In the genomic region with DNA sequence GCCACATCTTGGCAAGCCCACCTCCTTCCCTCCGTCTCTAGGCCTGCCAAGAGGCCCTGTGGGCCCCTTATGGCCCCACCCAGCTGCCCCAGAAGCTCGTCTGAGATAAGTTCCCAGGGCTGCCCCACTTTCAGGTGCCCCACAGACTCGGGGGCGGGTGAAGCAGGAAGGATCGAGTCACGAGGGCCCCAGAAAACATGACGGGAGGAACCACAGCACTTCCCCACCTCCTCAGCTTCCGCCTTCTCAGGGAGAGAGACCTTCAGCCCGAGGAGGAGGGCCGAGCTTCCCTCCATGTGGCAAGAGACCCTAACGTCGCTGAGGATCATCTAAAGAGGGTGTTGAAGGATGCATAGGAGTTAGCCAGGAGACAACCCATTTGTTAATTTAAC, we compare ENCODE assay signal across 1 cellular context.
TF ChIP-seq lines count a peak whose summit lies in the region.

No MANE protein-coding gene starts in this region.

TF ChIP-seq in liver, 16 proteins besides CTCF, POLR2A, EP300 and RAD21 (continued from another document):
- TF ChIP-seq, protein P1, sequence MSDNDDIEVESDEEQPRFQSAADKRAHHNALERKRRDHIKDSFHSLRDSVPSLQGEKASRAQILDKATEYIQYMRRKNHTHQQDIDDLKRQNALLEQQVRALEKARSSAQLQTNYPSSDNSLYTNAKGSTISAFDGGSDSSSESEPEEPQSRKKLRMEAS (IDR thresholded peaks at IDR 0.05), result no peak
- TF ChIP-seq NR2F2 (IDR thresholded peaks at IDR 0.05) (no peak), EGR1 (IDR thresholded peaks at IDR 0.05; ENCODE audit: low read depth in 2 of 2) (no peak)
